14 cellular contexts compared by ENCODE assay signal in the genomic region with DNA sequence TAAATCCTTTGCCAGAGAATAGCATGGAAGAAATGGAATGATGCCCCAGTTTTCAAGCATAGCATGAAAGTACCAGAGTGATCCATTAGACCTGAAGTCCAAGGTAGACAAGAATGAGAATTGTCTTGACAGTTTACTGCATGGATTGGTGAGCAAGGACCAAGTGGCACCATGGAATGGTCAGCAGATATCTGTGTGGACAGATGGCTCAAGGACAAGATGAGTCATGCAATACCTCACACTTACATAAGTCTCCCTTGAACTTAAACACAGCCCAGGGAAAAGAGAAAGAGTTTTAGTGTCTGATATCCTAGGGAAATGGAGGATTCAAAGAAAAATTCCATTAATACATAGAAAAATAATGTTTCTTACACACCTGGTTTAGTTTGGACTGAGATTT.
"Had no signal": no experiment of that assay in that cellular context is flagged by ENCODE, and none has a peak within 500 bp of the region (broad histone marks: within the 10 kb centered on the region; RNA-seq: fewer than 3 reads in every experiment).

No MANE protein-coding gene starts in this region.

- H3K27me3 ChIP-seq: sigmoid colon had no signal

- H3K36me3 ChIP-seq: esophagus muscularis mucosa, sigmoid colon had no signal

- H3K4me1 ChIP-seq: esophagus muscularis mucosa, psoas muscle, sigmoid colon had no signal

- H3K4me3 ChIP-seq: esophagus muscularis mucosa, psoas muscle, sigmoid colon had no signal

- H3K27ac ChIP-seq: esophagus muscularis mucosa, psoas muscle, sigmoid colon had no signal

- ATAC-seq: activated T-cell treated with anti-CD3 and anti-CD28 coated beads, Interleukin-2, amount 50 U/mL, for 72 hours; psoas muscle had no signal

- DNase-seq: activated CD4-positive, alpha-beta T cell treated with anti-CD3 and anti-CD28 coated beads, Interleukin-2, amount 10 ng/mL, durations not matched to agents 7 days and 5 days; activated CD8-positive, alpha-beta memory T cell treated with anti-CD3 and anti-CD28 coated beads, Interleukin-2, amount 50 U/mL, for 48 hours; activated gamma-delta T cell; activated T-cell treated with anti-CD3 and anti-CD28 coated beads, Interleukin-2, amount 50 U/mL, for 72 hours; cortex of kidney; effector CD4-positive, alpha-beta T cell; foreskin fibroblast; glutamatergic neuron; hypothalamus; midbrain; psoas muscle; sigmoid colon; stimulated activated CD4-positive, alpha-beta T cell treated with anti-CD3 and anti-CD28 coated beads, Interleukin-1b, Interleukin-23, amount 100 ng/mL, for 48 hours had no signal
